ENCODE assay signal across 17 cellular contexts in genomic region chr6:87540541-87540940, GRCh38.
"Had no signal": no experiment of that assay in that cellular context is flagged by ENCODE, and none has a peak within 500 bp of the region (broad histone marks: within the 10 kb centered on the region; RNA-seq: fewer than 3 reads in every experiment).

No MANE protein-coding gene starts in this region.

- H3K4me3 Mint-ChIP-seq: activated B cell treated with CpG ODN at 0.5 μM for 24 hours; activated CD4-positive, alpha-beta memory T cell treated with anti-CD3 and anti-CD28 coated beads for 36 hours; activated T-helper 1 cell treated with anti-CD3 and anti-CD28 coated beads, Interleukin-12 subunit alpha, Interleukin-12 subunit beta, Interleukin-2, Interleukin-4 antibody, amounts not matched to agents 30 ng/mL and 10 ng/mL and 1 ng/mL, durations not matched to agents 14 hours and 24 hours and 36 hours; naive thymus-derived CD8-positive, alpha-beta T cell; stimulated activated naive CD8-positive, alpha-beta T cell treated with anti-CD3 and anti-CD28 coated beads, Interleukin-15, Interleukin-2, amounts not matched to agents 100 ng/mL and 50 ng/mL, for 24 hours; T-cell had no signal

- DNase-seq: activated B cell treated with CpG ODN at 0.5 μM for 24 hours; activated CD4-positive, alpha-beta memory T cell treated with anti-CD3 and anti-CD28 coated beads for 36 hours; activated CD4-positive, alpha-beta T cell treated with anti-CD3 and anti-CD28 coated beads for 4 hours; activated gamma-delta T cell treated with Interleukin-2 at 50 U/mL for 16 hours; activated T-cell treated with anti-CD3 and anti-CD28 coated beads for 4 hours; dorsolateral prefrontal cortex; erythroblast; left colon; mesendoderm; naive thymus-derived CD8-positive, alpha-beta T cell; pancreas; stimulated activated CD4-positive, alpha-beta T cell treated with anti-CD3 and anti-CD28 coated beads, Interleukin-12 subunit alpha, Interleukin-12 subunit beta, amount 100 ng/mL, for 4 hours; T-cell had no signal

- H3K27ac Mint-ChIP-seq: activated B cell treated with CpG ODN at 0.5 μM for 24 hours; activated CD4-positive, alpha-beta memory T cell treated with anti-CD3 and anti-CD28 coated beads for 36 hours; activated naive CD4-positive, alpha-beta T cell treated with anti-CD3 and anti-CD28 coated beads, Interleukin-2, amount 50 U/mL, for 72 hours; activated T-helper 1 cell treated with anti-CD3 and anti-CD28 coated beads, Interleukin-12 subunit alpha, Interleukin-12 subunit beta, Interleukin-2, Interleukin-4 antibody, amounts not matched to agents 30 ng/mL and 10 ng/mL and 1 ng/mL, durations not matched to agents 14 hours and 24 hours and 36 hours; naive thymus-derived CD8-positive, alpha-beta T cell; stimulated activated naive CD8-positive, alpha-beta T cell treated with anti-CD3 and anti-CD28 coated beads, Interleukin-15, Interleukin-2, amounts not matched to agents 100 ng/mL and 50 ng/mL, for 24 hours; T-cell had no signal

- H3K27me3 Mint-ChIP-seq: activated B cell treated with CpG ODN at 0.5 μM for 24 hours; activated CD4-positive, alpha-beta memory T cell treated with anti-CD3 and anti-CD28 coated beads for 36 hours; naive thymus-derived CD8-positive, alpha-beta T cell; stimulated activated naive CD8-positive, alpha-beta T cell treated with anti-CD3 and anti-CD28 coated beads, Interleukin-15, Interleukin-2, amounts not matched to agents 100 ng/mL and 50 ng/mL, for 24 hours; T-cell had no signal

- ATAC-seq: activated naive CD4-positive, alpha-beta T cell treated with anti-CD3 and anti-CD28 coated beads, Interleukin-2, amount 50 U/mL, for 72 hours; left colon; naive thymus-derived CD8-positive, alpha-beta T cell; pancreas; SK-N-SH treated with all-trans-retinoic acid at 6 μM for 48 hours; T-cell had no signal

- H3K9me3 Mint-ChIP-seq: activated naive CD4-positive, alpha-beta T cell treated with anti-CD3 and anti-CD28 coated beads, Interleukin-2, amount 50 U/mL, for 72 hours had no signal
